ENCODE assay signal across 22 cellular contexts in the genomic region with DNA sequence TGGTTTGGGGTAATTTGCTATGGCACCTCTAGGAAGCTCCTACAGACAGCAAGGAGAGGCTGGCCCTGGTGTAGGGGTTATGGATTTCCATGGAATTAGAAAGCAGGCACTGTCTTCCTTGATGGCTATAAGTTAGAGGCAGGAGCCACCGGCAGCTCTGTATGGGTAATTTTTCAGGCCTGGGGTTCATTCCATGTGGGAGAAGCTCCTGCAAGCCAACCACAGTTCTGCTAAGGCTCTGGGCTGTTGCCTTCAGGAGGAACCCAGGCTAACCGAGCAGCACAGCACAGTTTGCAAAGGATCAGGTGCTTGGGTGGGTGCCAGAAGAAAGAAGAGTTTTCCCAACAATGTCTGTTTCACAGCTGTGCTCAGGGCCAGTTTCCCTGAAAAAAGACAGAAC.
DNase-seq lines count a peak whose midpoint lies in the region; ATAC-seq and TF ChIP-seq lines count a peak whose summit lies in the region.
"Had no signal": no experiment of that assay in that cellular context is flagged by ENCODE, and none has a peak within 500 bp of the region (broad histone marks: within the 10 kb centered on the region; RNA-seq: fewer than 3 reads in every experiment).

No MANE protein-coding gene starts in this region.

- H3K27ac ChIP-seq in uterus (no peak overlapping the region), RWPE1 (no peak overlapping the region)
- H3K27ac ChIP-seq: 22Rv1; BLaER1 treated with 17β-estradiol and CSF1 and Interleukin-3, amounts not matched to agents 10 nM and 100 nM; GM23248 had no signal

- no peak overlapping the region for H3K27ac Mint-ChIP-seq in activated CD8-positive, alpha-beta memory T cell treated with anti-CD3 and anti-CD28 coated beads, Interleukin-2, amount 10 ng/mL, durations not matched to agents 7 days and 5 days
- H3K27ac Mint-ChIP-seq: CD4-positive, alpha-beta T cell had no signal

- intact Hi-C loops in uterus (cut with DNase I; ENCODE audit: low total_unique reads) = no loop called here
- intact Hi-C loops in sciatic nerve (cut with DNase I) = no loop called here

- H3K4me1 ChIP-seq in uterus = no peaks in the 10 kb centered on the region
- H3K4me1 ChIP-seq: BE2C had no signal

- POLR2A ChIA-PET in RWPE1 (lab: Yijun Ruan, JAX; ENCODE audit: low non-redundant PET) = interaction anchor here (0.5 kb wide), 1 partner anchor 163 kb away, joined by 4 read pairs; a partner anchor contains a TSS

- H3K36me3 ChIP-seq in uterus = no peaks in the 10 kb centered on the region
- H3K36me3 ChIP-seq: BE2C; BLaER1 treated with 17β-estradiol and CSF1 and Interleukin-3, amounts not matched to agents 10 nM and 100 nM had no signal

- peak; percentile 19 for DNase-seq in activated CD8-positive, alpha-beta memory T cell treated with anti-CD3 and anti-CD28 coated beads, Interleukin-2, amount 10 ng/mL, durations not matched to agents 7 days and 5 days
- DNase-seq in activated CD8-positive, alpha-beta memory T cell treated with anti-CD3 and anti-CD28 coated beads, Interleukin-2, amount 50 U/mL, for 4 hours = no peak
- DNase-seq in AG10803 (ENCODE audit: low read depth) (peak; percentile 5), fibroblast of villous mesenchyme (ENCODE audit: low read depth) (peak; percentile 36), uterus (peak; percentile 16 to 31), RWPE1 (ENCODE audit: low spot score) (no peak), GM13976 (ENCODE audit: low spot score) (no peak), sciatic nerve (ENCODE audit: low spot score) (no peak)
- DNase-seq: AML-193; BE2C; Calu3; CD4-positive, alpha-beta T cell; COR-L47; DMS53; DMS79 treated with DMSO at 0.1 percent for 48 hours; GF-D8; GM23248; H7; HCEC 1CT had no signal

- H3K4me3 ChIP-seq in AG10803 (ENCODE audit: low read length) (no peak overlapping the region), fibroblast of villous mesenchyme (ENCODE audit: low read depth, low read length) (no peak overlapping the region), uterus (no peak overlapping the region)
- H3K4me3 ChIP-seq: BLaER1 treated with 17β-estradiol and CSF1 and Interleukin-3, amounts not matched to agents 10 nM and 100 nM; GM23248 had no signal

- ATAC-seq in activated CD8-positive, alpha-beta memory T cell treated with anti-CD3 and anti-CD28 coated beads, Interleukin-2, amount 10 ng/mL, durations not matched to agents 7 days and 5 days = no peak
- no peak for ATAC-seq in sciatic nerve

- peaks cover 27% of the 10 kb centered on the region for H3K4me1 Mint-ChIP-seq in activated CD8-positive, alpha-beta memory T cell treated with anti-CD3 and anti-CD28 coated beads, Interleukin-2, amount 10 ng/mL, durations not matched to agents 7 days and 5 days

- no peaks in the 10 kb centered on the region for H3K9me3 Mint-ChIP-seq in activated CD8-positive, alpha-beta memory T cell treated with anti-CD3 and anti-CD28 coated beads, Interleukin-2, amount 10 ng/mL, durations not matched to agents 7 days and 5 days (ENCODE audit: low read depth)
- H3K9me3 Mint-ChIP-seq: CD4-positive, alpha-beta T cell had no signal

- TF ChIP-seq CTCF in AG10803 (conservative IDR thresholded peaks at IDR 0.05; ENCODE audit: low read length) = no peak
- TF ChIP-seq CTCF in fibroblast of villous mesenchyme (IDR thresholded peaks at IDR 0.05; ENCODE audit: insufficient read depth, low read depth, low read length) = no peak
- TF ChIP-seq CTCF in uterus (IDR thresholded peaks at IDR 0.05) = no peak
- no peak for TF ChIP-seq CTCF in RWPE1 (conservative IDR thresholded peaks at IDR 0.05; ENCODE audit: low read depth)
- no peak for TF ChIP-seq CTCF in GM13976 (IDR thresholded peaks at IDR 0.05; ENCODE audit: borderline replicate concordance, control extremely low read depth, extremely low read depth, insufficient read depth, missing control alignments)

- TF ChIP-seq POLR2A in uterus (IDR thresholded peaks at IDR 0.05) = no peak

- no peaks in the 10 kb centered on the region for H3K27me3 ChIP-seq in uterus
- H3K27me3 ChIP-seq: BE2C; BLaER1 treated with 17β-estradiol and CSF1 and Interleukin-3, amounts not matched to agents 10 nM and 100 nM had no signal

- H3K27me3 Mint-ChIP-seq in activated CD8-positive, alpha-beta memory T cell treated with anti-CD3 and anti-CD28 coated beads, Interleukin-2, amount 10 ng/mL, durations not matched to agents 7 days and 5 days = peaks cover 4% of the 10 kb centered on the region
- H3K27me3 Mint-ChIP-seq: CD4-positive, alpha-beta T cell had no signal

- peaks cover 4% of the 10 kb centered on the region for H3K36me3 Mint-ChIP-seq in activated CD8-positive, alpha-beta memory T cell treated with anti-CD3 and anti-CD28 coated beads, Interleukin-2, amount 10 ng/mL, durations not matched to agents 7 days and 5 days
- H3K36me3 Mint-ChIP-seq: CD14-positive monocyte had no signal

- H3K4me3 Mint-ChIP-seq in activated CD8-positive, alpha-beta memory T cell treated with anti-CD3 and anti-CD28 coated beads, Interleukin-2, amount 10 ng/mL, durations not matched to agents 7 days and 5 days = no peak overlapping the region
- H3K4me3 Mint-ChIP-seq: CD14-positive monocyte; CD4-positive, alpha-beta T cell had no signal

- CTCF ChIA-PET in activated CD8-positive, alpha-beta memory T cell treated with anti-CD3 and anti-CD28 coated beads, Interleukin-2, amount 10 ng/mL, durations not matched to agents 7 days and 5 days (lab: Charles Lee) = no interaction called here
- CTCF ChIA-PET in RWPE1 (lab: Yijun Ruan, JAX) = no interaction called here

- in situ Hi-C loops in GM13976 (cut with MboI; ENCODE audit: low sequenced_read_pairs, unreplicated experiment) = no loop called here

- no peaks in the 10 kb centered on the region for H3K9me3 ChIP-seq in uterus
- H3K9me3 ChIP-seq: BE2C had no signal

Comparison
In these comparisons a context has a peak if more than half of its experiments do, and no peak if none do; other contexts are left out.
1. DNase-seq: peak in activated CD8-positive, alpha-beta memory T cell treated with anti-CD3 and anti-CD28 coated beads, Interleukin-2, amount 10 ng/mL, durations not matched to agents 7 days and 5 days (single experiment), AG10803 (single experiment), fibroblast of villous mesenchyme (single experiment) and uterus (2 of 2); none in activated CD8-positive, alpha-beta memory T cell treated with anti-CD3 and anti-CD28 coated beads, Interleukin-2, amount 50 U/mL, for 4 hours (single experiment), RWPE1 (single experiment), GM13976 (single experiment) and sciatic nerve (single experiment).